In the genomic region with DNA sequence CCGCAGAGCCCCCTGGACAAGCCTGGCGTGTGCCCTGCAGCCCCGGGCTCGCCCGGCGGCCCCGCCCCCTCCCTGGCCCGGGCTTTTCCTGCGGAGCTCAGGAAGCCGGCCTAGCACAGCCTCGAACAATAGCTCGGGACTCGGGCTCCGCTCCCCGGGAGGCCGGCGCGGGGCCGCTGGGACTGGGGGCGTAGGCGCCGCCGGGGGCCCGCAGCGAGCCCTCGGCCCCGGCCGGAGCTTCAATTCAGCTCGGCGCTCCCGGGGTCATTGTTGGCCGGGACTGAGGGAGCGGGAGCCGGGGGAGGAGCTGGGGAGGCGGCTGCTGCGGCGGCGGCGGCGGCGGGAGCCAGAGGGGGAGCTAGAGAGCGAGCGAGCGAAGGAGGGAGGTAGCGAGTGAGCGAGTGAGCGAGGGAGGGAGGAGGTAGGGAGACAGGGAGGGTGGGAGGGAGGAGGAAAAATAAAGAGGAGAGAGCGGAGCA, we compare ENCODE assay signal across 7 cellular contexts.
DNase-seq lines count a peak whose midpoint lies in the region; ATAC-seq and TF ChIP-seq lines count a peak whose summit lies in the region.

No MANE protein-coding gene starts in this region.

- ATAC-seq in GM18867 (IDR thresholded peaks at IDR 0.05; ENCODE audit: unreplicated experiment) (peak; percentile 75), HG03097 (IDR thresholded peaks at IDR 0.05; ENCODE audit: low FRiP score, unreplicated experiment) (peak; percentile 80)

- peak overlapping the region; percentile 48 for H3K27ac ChIP-seq in layer of hippocampus (ENCODE audit: low read depth, low read length)

- peaks cover 2% of the 10 kb centered on the region for H3K27me3 ChIP-seq in layer of hippocampus (ENCODE audit: control insufficient read depth, insufficient read depth, low read length)

- H3K4me3 ChIP-seq in choroid plexus epithelial cell (ENCODE audit: low read depth, low read length), result peak overlapping the region; percentile 58

- DNase-seq in NCI-H2196 treated with DMSO at 0.1 percent for 48 hours (lab: John Stamatoyannopoulos, UW; ENCODE audit: unreplicated experiment) (peak; percentile 93), choroid plexus epithelial cell (ENCODE audit: low read depth) (peak; percentile 74)
- DNase-seq in activated CD4-positive, alpha-beta T cell treated with anti-CD3 and anti-CD28 coated beads for 24 hours (ENCODE audit: low read depth in 2 of 2), result peak; percentile 50 to 64
- peak; percentile 35 to 63 for DNase-seq in stimulated activated CD4-positive, alpha-beta T cell treated with anti-CD3 and anti-CD28 coated beads, Interleukin-15, amount 100 ng/mL, for 48 hours (ENCODE audit: low read depth in 2 of 2)

- peak; percentile 55 for TF ChIP-seq CTCF in choroid plexus epithelial cell (conservative IDR thresholded peaks at IDR 0.05; ENCODE audit: low read depth, low read length)

Comparison
In these comparisons a context has a peak if more than half of its experiments do, and no peak if none do; other contexts are left out.
1. Peak in every context shown above with its lines: DNase-seq, ATAC-seq, H3K4me3 ChIP-seq and H3K27ac ChIP-seq.